In the genomic region with DNA sequence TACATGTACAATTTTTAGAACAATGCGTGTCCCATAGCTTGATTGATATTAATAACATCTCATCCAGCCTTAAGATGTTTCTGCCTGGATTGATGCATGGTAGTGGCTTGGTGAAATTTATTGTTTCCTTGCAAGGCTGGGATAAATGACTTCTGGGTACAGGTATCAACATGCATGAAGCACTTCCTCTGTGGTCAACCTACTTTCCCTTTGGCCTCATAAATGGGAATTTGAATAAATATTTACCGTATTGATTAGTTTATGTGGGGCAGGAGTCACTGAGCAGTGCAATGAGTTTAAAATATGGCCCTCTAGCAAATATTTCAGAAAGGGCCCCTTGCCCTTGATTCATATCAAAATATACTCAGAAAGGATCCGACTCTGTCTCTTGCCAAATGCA, we compare ENCODE assay signal across 20 cellular contexts.
DNase-seq lines count a peak whose midpoint lies in the region; ATAC-seq, FAIRE-seq and TF ChIP-seq lines count a peak whose summit lies in the region.
"Had no signal": no experiment of that assay in that cellular context is flagged by ENCODE, and none has a peak within 500 bp of the region (broad histone marks: within the 10 kb centered on the region; RNA-seq: fewer than 3 reads in every experiment).

No MANE protein-coding gene starts in this region.

- H3K36me3 ChIP-seq in RWPE2 (ENCODE audit: low read depth) (no peaks in the 10 kb centered on the region), keratinocyte (ENCODE audit: control insufficient read depth in 2 of 2, extremely low read depth in 1 of 2, insufficient read depth in 2 of 2, low read length in 2 of 2) (no peaks in the 10 kb centered on the region), subcutaneous abdominal adipose tissue (ENCODE audit: control insufficient read depth in 5 of 5, insufficient read depth in 5 of 5, low read length in 5 of 5) (no peaks in the 10 kb centered on the region)
- H3K36me3 ChIP-seq: BLaER1, SJCRH30 had no signal

- H3K27me3 ChIP-seq in RWPE2 (ENCODE audit: insufficient read depth, poor library complexity, severe bottlenecking) (no peaks in the 10 kb centered on the region), keratinocyte (ENCODE audit: control insufficient read depth, extremely low read depth, insufficient read depth, low read length) (no peaks in the 10 kb centered on the region), subcutaneous abdominal adipose tissue (ENCODE audit: control insufficient read depth in 5 of 5, insufficient read depth in 4 of 5, low read length in 5 of 5) (no peaks in the 10 kb centered on the region)
- H3K27me3 ChIP-seq: BLaER1 had no signal

- peak; percentile 50; the same call in 1 of the 3 replicates for ATAC-seq in RWPE2 (ENCODE audit: low read depth)
- ATAC-seq: Panc1 had no signal

- H3K9me3 ChIP-seq in RWPE2 (ENCODE audit: severe bottlenecking), result no peaks in the 10 kb centered on the region
- no peaks in the 10 kb centered on the region for H3K9me3 ChIP-seq in keratinocyte (ENCODE audit: control insufficient read depth, low read depth, low read length)
- H3K9me3 ChIP-seq in subcutaneous abdominal adipose tissue (ENCODE audit: control insufficient read depth in 5 of 5, low read length in 5 of 5), result no peaks in the 10 kb centered on the region
- H3K9me3 ChIP-seq: BLaER1, SJCRH30 had no signal

- H3K9ac ChIP-seq in keratinocyte (ENCODE audit: control insufficient read depth, extremely low read depth, insufficient read depth, low read length) (no peak overlapping the region), subcutaneous abdominal adipose tissue (ENCODE audit: low read length in 5 of 5) (no peak overlapping the region)
- H3K9ac ChIP-seq: BLaER1, GM23248 had no signal

- TF ChIP-seq CTCF in RWPE2 (IDR thresholded peaks at IDR 0.05; ENCODE audit: poor library complexity, severe bottlenecking) (no peak), keratinocyte (optimal IDR thresholded peaks at IDR 0.05 in 1 of 3, IDR thresholded peaks at IDR 0.05 in 1 of 3, conservative IDR thresholded peaks at IDR 0.05 in 1 of 3; ENCODE audit: extremely low read depth in 1 of 3, insufficient read depth in 2 of 3, low read length in 3 of 3) (no peak), CD14-positive monocyte (IDR thresholded peaks at IDR 0.05) (no peak)

- H3K4me1 ChIP-seq in RWPE2 (ENCODE audit: insufficient read depth, poor library complexity, severe bottlenecking) (peaks cover 10% of the 10 kb centered on the region), keratinocyte (ENCODE audit: control insufficient read depth, extremely low read depth, insufficient read depth, low read length) (peaks cover 27% of the 10 kb centered on the region), subcutaneous abdominal adipose tissue (ENCODE audit: control insufficient read depth in 5 of 5, insufficient read depth in 5 of 5, low read length in 5 of 5) (peaks cover 0 to 38% (median 28%) of the 10 kb centered on the region in 5 donors)
- H3K4me1 ChIP-seq: BLaER1, SJCRH30 had no signal

- intact Hi-C loops in CD14-positive monocyte (cut with micrococcal nuclease), result no loop called here

- H4K20me1 ChIP-seq in keratinocyte (ENCODE audit: control insufficient read depth, extremely low read depth, insufficient read depth, low read length), result no peaks in the 10 kb centered on the region
- H4K20me1 ChIP-seq: BLaER1 had no signal

- peaks cover 4% of the 10 kb centered on the region for H3K4me1 Mint-ChIP-seq in CD14-positive monocyte
- H3K4me1 Mint-ChIP-seq: CD4-positive, alpha-beta memory T cell; H9 had no signal

- DNase-seq in NCI-H526 treated with DMSO at 0.1 percent for 48 hours (lab: John Stamatoyannopoulos, UW), result peak; percentile 47
- no peak for DNase-seq in RWPE2 (ENCODE audit: low spot score)
- no peak for DNase-seq in keratinocyte (ENCODE audit: low read depth, low spot score)
- no peak for DNase-seq in CD14-positive monocyte (ENCODE audit: low spot score)
- DNase-seq in GDM1 (lab: John Stamatoyannopoulos, UW), result no peak
- no peak for DNase-seq in T1000 (lab: John Stamatoyannopoulos, UW)
- DNase-seq: CD4-positive, alpha-beta memory T cell; GF-D8; H9; HFFc6; KBM-7; NCI-H1092; NCI-H1436; NCI-H187 treated with DMSO at 0.1 percent for 48 hours; NCI-H2107; SJCRH30 had no signal

- no peak overlapping the region for H3K27ac Mint-ChIP-seq in CD14-positive monocyte
- H3K27ac Mint-ChIP-seq: CD4-positive, alpha-beta memory T cell; HFFc6 had no signal

- peak overlapping the region; percentile 56 for H3K4me2 ChIP-seq in keratinocyte (ENCODE audit: control insufficient read depth, extremely low read depth, insufficient read depth, low read depth, low read length)
- H3K4me2 ChIP-seq: BLaER1 had no signal

- FAIRE-seq in keratinocyte (lab: Jason Lieb, UNC), result peak; percentile 77

- H3K27me3 Mint-ChIP-seq in CD14-positive monocyte (ENCODE audit: low read depth in 3 of 3), result peaks cover 0 to 3% (median 2%) of the 10 kb centered on the region in 3 donors

- no peak overlapping the region for H2AFZ ChIP-seq in keratinocyte (ENCODE audit: control insufficient read depth, low read length)
- H2AFZ ChIP-seq: GM23248 had no signal

- H3K4me3 Mint-ChIP-seq in CD14-positive monocyte, result no peak overlapping the region
- H3K4me3 Mint-ChIP-seq: CD4-positive, alpha-beta memory T cell; H9; HFFc6 had no signal

- H3K36me3 Mint-ChIP-seq in CD14-positive monocyte, result no peaks in the 10 kb centered on the region

- no peaks in the 10 kb centered on the region for H3K79me2 ChIP-seq in keratinocyte (ENCODE audit: control insufficient read depth, insufficient read depth, low read length)

- H3K9me1 ChIP-seq in keratinocyte (ENCODE audit: control insufficient read depth, extremely low read depth, insufficient read depth, low read length), result no peaks in the 10 kb centered on the region

- H3K27ac ChIP-seq in RWPE2 (ENCODE audit: poor library complexity, severe bottlenecking) (no peak overlapping the region), keratinocyte (ENCODE audit: control insufficient read depth, insufficient read depth, low read length) (no peak overlapping the region), subcutaneous abdominal adipose tissue (ENCODE audit: low read depth, low read length) (peak overlapping the region; percentile 24)
- H3K27ac ChIP-seq: BLaER1, GM23248, SJCRH30 had no signal

- H3K4me3 ChIP-seq in RWPE2 (ENCODE audit: severe bottlenecking) (no peak overlapping the region), keratinocyte (ENCODE audit: control insufficient read depth in 2 of 3, extremely low read depth in 1 of 3, insufficient read depth in 2 of 3, low read depth in 1 of 3, low read length in 3 of 3) (no peak overlapping the region), subcutaneous abdominal adipose tissue (ENCODE audit: low read depth in 1 of 5, low read length in 5 of 5) (no peak overlapping the region)
- H3K4me3 ChIP-seq: BLaER1, GM23248, SJCRH30 had no signal

- peaks cover 0 to 30% (median 8%) of the 10 kb centered on the region in 7 donors for H3K9me3 Mint-ChIP-seq in CD14-positive monocyte
- H3K9me3 Mint-ChIP-seq: H9, HFFc6 had no signal

- dilution Hi-C loops in keratinocyte (cut with MboI; ENCODE audit: extremely low pct_ligation_motif_present, low sequenced_read_pairs), result no loop called here
